In genomic region chr11:33936745-33937612, GRCh38 we compare ENCODE assay signal across 8 cellular contexts. TPM values are rescaled to one million over a fixed set of nuclear protein-coding genes. Genes with fewer than 3 reads are reported as not detected.
A peak's percentile ranks its signal among the peaks of the same experiment; 100 is the strongest.
DNase-seq lines count a peak whose midpoint lies in the region; ATAC-seq, FAIRE-seq and TF ChIP-seq lines count a peak whose summit lies in the region.

No MANE protein-coding gene starts in this region.

- H3K14ac ChIP-seq in H9 (ENCODE audit: insufficient read depth, low read length) = no peak overlapping the region

- no CpG with 5 or more reads among the region's 14 CpGs for WGBS in H9 (ENCODE audit: extremely low coverage, insufficient read length, low lambda C conversion rate)

- no peak overlapping the region for H3K4me3 Mint-ChIP-seq in activated T-helper 1 cell treated with anti-CD3 and anti-CD28 coated beads, Interleukin-12 subunit alpha, Interleukin-12 subunit beta, Interleukin-2, Interleukin-4 antibody, amounts not matched to agents 30 ng/mL and 10 ng/mL and 1 ng/mL, durations not matched to agents 14 hours and 24 hours and 36 hours
- no peak overlapping the region for H3K4me3 Mint-ChIP-seq in H9

- ATAC-seq in thoracic aorta (ENCODE audit: insufficient number of reproducible peaks, low FRiP score, low read depth) (peak; percentile 55), HG03039 (IDR thresholded peaks at IDR 0.05; ENCODE audit: unreplicated experiment) (no peak)

- TF ChIP-seq CTCF in kidney (IDR thresholded peaks at IDR 0.05; ENCODE audit: borderline replicate concordance, extremely low read depth, insufficient read depth) (no peak), thoracic aorta (IDR thresholded peaks at IDR 0.05) (no peak), H9 (conservative IDR thresholded peaks at IDR 0.05) (no peak)

- no peak overlapping the region for H3K4me2 ChIP-seq in H9 (ENCODE audit: insufficient read depth, insufficient read length, low read length)

- H3K4me1 ChIP-seq in kidney (ENCODE audit: control insufficient read depth in 1 of 2, insufficient read depth in 1 of 2, low read depth in 1 of 2, low read length in 2 of 2) (peaks cover 13 to 28% of the 10 kb centered on the region in 2 donors), thoracic aorta (ENCODE audit: control insufficient read depth in 1 of 2, low read depth in 2 of 2) (peaks cover 24 to 48% of the 10 kb centered on the region in 2 donors), H9 (ENCODE audit: insufficient read depth, low read length) (no peaks in the 10 kb centered on the region)

- peak; percentile 68 for DNase-seq in M059J (ENCODE audit: low read depth)
- DNase-seq in amniotic stem cell (lab: John Stamatoyannopoulos, UW) = peak; percentile 30
- DNase-seq in kidney = peak; percentile 83
- DNase-seq in thoracic aorta (ENCODE audit: low spot score) = peak; percentile 64
- DNase-seq in activated T-helper 1 cell treated with anti-CD3 and anti-CD28 coated beads, Interleukin-12 subunit alpha, Interleukin-12 subunit beta, Interleukin-2, Interleukin-4 antibody, amounts not matched to agents 30 ng/mL and 10 ng/mL and 1 ng/mL, durations not matched to agents 14 hours and 24 hours and 36 hours (ENCODE audit: low spot score) = no peak
- DNase-seq in H9 = no peak
- no peak for DNase-seq in activated effector memory CD4-positive, alpha-beta T cell treated with anti-CD3 and anti-CD28 coated beads, Interleukin-2, amount 50 U/mL, for 16 hours

- H3K4me3 ChIP-seq in kidney (ENCODE audit: low read length in 2 of 2) (no peak overlapping the region), thoracic aorta (peak overlapping the region; percentile 22)

- no peak overlapping the region for H2AFZ ChIP-seq in H9 (ENCODE audit: low read length)

- FAIRE-seq in kidney (lab: Jason Lieb, UNC) = no peak

- no peak overlapping the region for H4K8ac ChIP-seq in H9 (replicated peaks; ENCODE audit: insufficient read length, low read depth, low read length)

- no peak overlapping the region for H3T11ph ChIP-seq in H9 (ENCODE audit: low read length)

- H3K4me1 Mint-ChIP-seq in activated T-helper 1 cell treated with anti-CD3 and anti-CD28 coated beads, Interleukin-12 subunit alpha, Interleukin-12 subunit beta, Interleukin-2, Interleukin-4 antibody, amounts not matched to agents 30 ng/mL and 10 ng/mL and 1 ng/mL, durations not matched to agents 14 hours and 24 hours and 36 hours (ENCODE audit: low read depth) = no peaks in the 10 kb centered on the region
- H3K4me1 Mint-ChIP-seq in H9 = peaks cover 2 to 9% of the 10 kb centered on the region in 2 experiments; a peak in 3 of 4 replicates

- no peak overlapping the region for H4K5ac ChIP-seq in H9 (ENCODE audit: insufficient read length, low read depth, low read length)

- H3K27ac ChIP-seq in kidney (ENCODE audit: low read depth in 2 of 2, low read length in 2 of 2) = peak overlapping the region; percentile 70 to 82
- peak overlapping the region; percentile 76 to 80 for H3K27ac ChIP-seq in thoracic aorta
- H3K27ac ChIP-seq in H9 (ENCODE audit: insufficient read length, low read depth, low read length) = no peak overlapping the region

- H2BK120ac ChIP-seq in H9 (ENCODE audit: low read depth, low read length, poor library complexity, severe bottlenecking) = no peak overlapping the region

- H3K36me3 Mint-ChIP-seq in activated T-helper 1 cell treated with anti-CD3 and anti-CD28 coated beads, Interleukin-12 subunit alpha, Interleukin-12 subunit beta, Interleukin-2, Interleukin-4 antibody, amounts not matched to agents 30 ng/mL and 10 ng/mL and 1 ng/mL, durations not matched to agents 14 hours and 24 hours and 36 hours (ENCODE audit: low read depth) = no peaks in the 10 kb centered on the region
- H3K36me3 Mint-ChIP-seq in H9 (ENCODE audit: insufficient read depth in 1 of 3, low read depth in 3 of 3) = peaks cover 0 to 5% (median 4%) of the 10 kb centered on the region in 3 experiments; a peak in 4 of 7 replicates

- H2BK20ac ChIP-seq in H9 (ENCODE audit: low read depth, low read length, poor library complexity, severe bottlenecking) = no peak overlapping the region

- H3K18ac ChIP-seq in H9 (ENCODE audit: insufficient read length, low read depth, low read length) = no peak overlapping the region

- no peak overlapping the region for H2BK12ac ChIP-seq in H9 (ENCODE audit: insufficient read length, low read depth, low read length)

- no peak overlapping the region for H3K56ac ChIP-seq in H9 (ENCODE audit: insufficient read length, low read depth, low read length)

- H3K9me3 Mint-ChIP-seq in activated T-helper 1 cell treated with anti-CD3 and anti-CD28 coated beads, Interleukin-12 subunit alpha, Interleukin-12 subunit beta, Interleukin-2, Interleukin-4 antibody, amounts not matched to agents 30 ng/mL and 10 ng/mL and 1 ng/mL, durations not matched to agents 14 hours and 24 hours and 36 hours = peaks cover 6% of the 10 kb centered on the region
- H3K9me3 Mint-ChIP-seq in H9 = peaks cover 4 to 7% of the 10 kb centered on the region in 2 experiments

- H3K4ac ChIP-seq in H9 (ENCODE audit: low read depth, low read length) = no peak overlapping the region

- H3K9ac ChIP-seq in kidney (ENCODE audit: low read length in 2 of 2) (no peak overlapping the region), H9 (ENCODE audit: extremely low read depth, insufficient read length, low read length) (no peak overlapping the region)

- no peaks in the 10 kb centered on the region for H3K27me3 ChIP-seq in thoracic aorta (replicated peaks; ENCODE audit: insufficient read depth)
- H3K27me3 ChIP-seq in H9 (ENCODE audit: insufficient read depth, low read length) = no peaks in the 10 kb centered on the region

- no peak overlapping the region for H2AK5ac ChIP-seq in H9 (ENCODE audit: insufficient read length, low read length)

- H4K91ac ChIP-seq in H9 (ENCODE audit: insufficient read length, low read depth, low read length) = no peak overlapping the region

- H3K27me3 Mint-ChIP-seq in activated T-helper 1 cell treated with anti-CD3 and anti-CD28 coated beads, Interleukin-12 subunit alpha, Interleukin-12 subunit beta, Interleukin-2, Interleukin-4 antibody, amounts not matched to agents 30 ng/mL and 10 ng/mL and 1 ng/mL, durations not matched to agents 14 hours and 24 hours and 36 hours (ENCODE audit: insufficient read depth) = peaks cover under 1% of the 10 kb centered on the region
- peaks cover 3% of the 10 kb centered on the region for H3K27me3 Mint-ChIP-seq in H9 (ENCODE audit: low read depth)

- no peaks in the 10 kb centered on the region for H3K9me3 ChIP-seq in kidney (ENCODE audit: control insufficient read depth in 1 of 2, low read length in 2 of 2)
- no peaks in the 10 kb centered on the region for H3K9me3 ChIP-seq in thoracic aorta
- no peaks in the 10 kb centered on the region for H3K9me3 ChIP-seq in H9 (ENCODE audit: control insufficient read depth, low read depth, low read length)

- H3K79me1 ChIP-seq in H9 (ENCODE audit: insufficient read depth, low read depth, low read length, poor library complexity, severe bottlenecking) = no peaks in the 10 kb centered on the region

- no peak overlapping the region for H3K23ac ChIP-seq in H9 (ENCODE audit: insufficient read length, low read depth, low read length)

- intact Hi-C loops in kidney (cut with DNase I) = no loop called here
- intact Hi-C loops in activated T-helper 1 cell treated with anti-CD3 and anti-CD28 coated beads, Interleukin-12 subunit alpha, Interleukin-12 subunit beta, Interleukin-2, Interleukin-4 antibody, amounts not matched to agents 30 ng/mL and 10 ng/mL and 1 ng/mL, durations not matched to agents 14 hours and 24 hours and 36 hours (cut with micrococcal nuclease) = no loop called here

- H3K79me2 ChIP-seq in H9 (ENCODE audit: insufficient read depth, low read length) = no peaks in the 10 kb centered on the region

- no peaks in the 10 kb centered on the region for H3K23me2 ChIP-seq in H9 (ENCODE audit: insufficient read length, low read depth, low read length, poor library complexity, severe bottlenecking)

- no peak overlapping the region for H3K27ac Mint-ChIP-seq in activated T-helper 1 cell treated with anti-CD3 and anti-CD28 coated beads, Interleukin-12 subunit alpha, Interleukin-12 subunit beta, Interleukin-2, Interleukin-4 antibody, amounts not matched to agents 30 ng/mL and 10 ng/mL and 1 ng/mL, durations not matched to agents 14 hours and 24 hours and 36 hours
- H3K27ac Mint-ChIP-seq in H9 = no peak overlapping the region

- H4K20me1 ChIP-seq in H9 (ENCODE audit: control insufficient read depth, insufficient read depth, insufficient read length) = no peaks in the 10 kb centered on the region

- H2BK5ac ChIP-seq in H9 (ENCODE audit: insufficient read length, low read length) = no peak overlapping the region

- H3K36me3 ChIP-seq in kidney (ENCODE audit: control insufficient read depth in 1 of 2, insufficient read depth in 2 of 2, low read length in 2 of 2) (no peaks in the 10 kb centered on the region), thoracic aorta (no peaks in the 10 kb centered on the region)

- H2BK15ac ChIP-seq in H9 (ENCODE audit: low read depth, low read length) = no peak overlapping the region

RNA-seq across cellular contexts. Expression of gene LMO2, which starts 45.1 kb away (rescaled TPM):
- total RNA-seq in M059J (2014; rRNA removed; shearing (Covaris generic)) = 0.54 and 0.84 TPM in 2 replicates
- total RNA-seq in kidney (60.6 TPM), thoracic aorta (10 to 100 TPM; 37.0 to 74.3 TPM), H9 (2021) (0.33 and 0.48 TPM in 2 replicates)
- 57.1 TPM for polyA plus RNA-seq in kidney (ENCODE audit: insufficient read depth, low read depth, low replicate concordance)
- not detected in 2 replicates for total RNA-seq in activated T-helper 1 cell treated with anti-CD3 and anti-CD28 coated beads, Interleukin-12 subunit alpha, Interleukin-12 subunit beta, Interleukin-2, Interleukin-4 antibody, amounts not matched to agents 30 ng/mL and 10 ng/mL and 1 ng/mL, durations not matched to agents 14 hours and 24 hours and 36 hours

Comparison
In these comparisons a context has a peak if more than half of its experiments do, and no peak if none do; other contexts are left out.
1. DNase-seq: peak in M059J (single experiment), amniotic stem cell (single experiment), kidney (single experiment) and thoracic aorta (single experiment); none in activated T-helper 1 cell treated with anti-CD3 and anti-CD28 coated beads, Interleukin-12 subunit alpha, Interleukin-12 subunit beta, Interleukin-2, Interleukin-4 antibody, amounts not matched to agents 30 ng/mL and 10 ng/mL and 1 ng/mL, durations not matched to agents 14 hours and 24 hours and 36 hours (single experiment), H9 (single experiment) and activated effector memory CD4-positive, alpha-beta T cell treated with anti-CD3 and anti-CD28 coated beads, Interleukin-2, amount 50 U/mL, for 16 hours (single experiment).
2. RNA of gene LMO2, which starts 45.1 kb away (total RNA-seq): 37.0 to 74.3 TPM in thoracic aorta and 60.6 TPM in kidney (single experiment); 0.54 to 0.84 TPM in M059J, 0.33 to 0.48 TPM in H9 and not detected in activated T-helper 1 cell treated with anti-CD3 and anti-CD28 coated beads, Interleukin-12 subunit alpha, Interleukin-12 subunit beta, Interleukin-2, Interleukin-4 antibody, amounts not matched to agents 30 ng/mL and 10 ng/mL and 1 ng/mL, durations not matched to agents 14 hours and 24 hours and 36 hours; every median in the first group is over 10 times any median in the second.